Comparison of ENCODE assay signal across 11 cellular contexts in genomic region chr7:33039905-33040292, GRCh38. TPM values are rescaled to one million over a fixed set of nuclear protein-coding genes. Genes with fewer than 3 reads are reported as not detected.
DNase-seq lines count a peak whose midpoint lies in the region; ATAC-seq, FAIRE-seq and TF ChIP-seq lines count a peak whose summit lies in the region.
"Had no signal": no experiment of that assay in that cellular context is flagged by ENCODE, and none has a peak within 500 bp of the region (broad histone marks: within the 10 kb centered on the region; RNA-seq: fewer than 3 reads in every experiment).

No MANE protein-coding gene starts in this region.

- TF ChIP-seq CTCF in astrocyte of the spinal cord (IDR thresholded peaks at IDR 0.05; ENCODE audit: low read depth, low read length) = no peak
- TF ChIP-seq CTCF in lower lobe of right lung (IDR thresholded peaks at IDR 0.05) = no peak
- no peak for TF ChIP-seq CTCF in transverse colon (IDR thresholded peaks at IDR 0.05)

- no peak for TF ChIP-seq EP300 in transverse colon (IDR thresholded peaks at IDR 0.05; ENCODE audit: low read depth)

- H3K27ac ChIP-seq in lower lobe of right lung = peak overlapping the region; percentile 56
- H3K27ac ChIP-seq in transverse colon = peak overlapping the region; percentile 53 to 89 (median 80)

- no peaks in the 10 kb centered on the region for H3K36me3 ChIP-seq in lower lobe of right lung
- H3K36me3 ChIP-seq in transverse colon = no peaks in the 10 kb centered on the region

- no peaks in the 10 kb centered on the region for H3K9me3 ChIP-seq in lower lobe of right lung
- H3K9me3 ChIP-seq in transverse colon = no peaks in the 10 kb centered on the region
- H3K9me3 ChIP-seq: Caco-2 had no signal

- WGBS in transverse colon (ENCODE audit: low coverage in 1 of 2), 2 donors = 17% methylated on average over 1 of the region's 1 CpG

- intact Hi-C loops in lower lobe of right lung (cut with DNase I) = no loop called here
- intact Hi-C loops in transverse colon (cut with DNase I; ENCODE audit: low total_unique reads) = no loop called here

- H3K9me3 Mint-ChIP-seq in activated T-cell treated with anti-CD3 and anti-CD28 coated beads, Interleukin-2, amount 50 U/mL, for 4 hours = no peaks in the 10 kb centered on the region

- no peak for ATAC-seq in activated T-cell treated with anti-CD3 and anti-CD28 coated beads, Interleukin-2, amount 50 U/mL, for 4 hours
- peak in 1 of 2 donors; percentile 50 for ATAC-seq in lower lobe of right lung
- no peak for ATAC-seq in GM18520 (IDR thresholded peaks at IDR 0.05; ENCODE audit: unreplicated experiment)

- no peak for FAIRE-seq in urothelium cell line (lab: Jason Lieb, UNC)

- in situ Hi-C loops in astrocyte of the spinal cord (cut with HindIII; ENCODE audit: low sequenced_read_pairs) (no loop called here), transverse colon (cut with MboI; ENCODE audit: low pct_ligation_motif_present in 1 of 4, low pct_unique_long_range_greater_than_20kb in 1 of 4, low sequenced_read_pairs in 3 of 4) (no loop called here)

- peaks cover 59% of the 10 kb centered on the region for H3K4me1 Mint-ChIP-seq in activated T-cell treated with anti-CD3 and anti-CD28 coated beads, Interleukin-2, amount 50 U/mL, for 4 hours (ENCODE audit: low read depth)

- peaks cover 5% of the 10 kb centered on the region for H3K36me3 Mint-ChIP-seq in activated T-cell treated with anti-CD3 and anti-CD28 coated beads, Interleukin-2, amount 50 U/mL, for 4 hours (ENCODE audit: insufficient read depth)

- H3K4me3 ChIP-seq in astrocyte of the spinal cord (ENCODE audit: low read depth, low read length) (peak overlapping the region; percentile 36), lower lobe of right lung (peak overlapping the region; percentile 57), transverse colon (peak overlapping the region; percentile 9 to 58 (median 36))

- TF ChIP-seq POLR2A in transverse colon (IDR thresholded peaks at IDR 0.05) = no peak

- no peaks in the 10 kb centered on the region for H3K27me3 ChIP-seq in lower lobe of right lung (ENCODE audit: low read depth)
- H3K27me3 ChIP-seq in transverse colon = no peaks in the 10 kb centered on the region

- H3K4me1 ChIP-seq in lower lobe of right lung = peaks cover 58% of the 10 kb centered on the region
- peaks cover 12 to 72% (median 36%) of the 10 kb centered on the region in 4 donors for H3K4me1 ChIP-seq in transverse colon

- DNase-seq in activated T-cell treated with anti-CD3 and anti-CD28 coated beads, Interleukin-2, amount 50 U/mL, for 4 hours = no peak
- no peak for DNase-seq in activated T-cell treated with anti-CD3 and anti-CD28 coated beads, Interleukin-2, amount 50 U/mL, for 48 hours
- DNase-seq in astrocyte of the spinal cord (ENCODE audit: low read depth, low spot score) = no peak
- no peak for DNase-seq in lower lobe of right lung
- no peak for DNase-seq in transverse colon
- DNase-seq in urothelium cell line (ENCODE audit: low spot score) = no peak
- no peak for DNase-seq in NCI-H524 (lab: John Stamatoyannopoulos, UW)
- DNase-seq: activated CD4-positive, CD25-positive, alpha-beta regulatory T cell; Caco-2; glutamatergic neuron had no signal

- peak overlapping the region; percentile 84 for H3K4me3 Mint-ChIP-seq in activated T-cell treated with anti-CD3 and anti-CD28 coated beads, Interleukin-2, amount 50 U/mL, for 4 hours

- no peaks in the 10 kb centered on the region for H3K27me3 Mint-ChIP-seq in activated T-cell treated with anti-CD3 and anti-CD28 coated beads, Interleukin-2, amount 50 U/mL, for 4 hours (ENCODE audit: low read depth)

RNA-seq across cellular contexts. Expression of gene NT5C3A, which starts 22.7 kb away (rescaled TPM):
- total RNA-seq in activated T-cell treated with anti-CD3 and anti-CD28 coated beads, Interleukin-2, amount 50 U/mL, for 4 hours = 10 to 100 TPM; 26.6 to 37.8 (median 35.9) TPM
- 30.3 TPM for total RNA-seq in lower lobe of right lung
- 100 to 1,000 TPM in 1 of 4 donors, 10 to 100 TPM in 2, 1 to 10 TPM in 1; 9.0 to 115 (median 55.7) TPM for total RNA-seq in transverse colon
